In genomic region chr6:37493047-37493995, GRCh38 we compare ENCODE assay signal across 13 cellular contexts. TPM values are rescaled to one million over a fixed set of nuclear protein-coding genes. Genes with fewer than 3 reads are reported as not detected.
DNase-seq lines count a peak whose midpoint lies in the region; ATAC-seq, FAIRE-seq and TF ChIP-seq lines count a peak whose summit lies in the region.
"Had no signal": no experiment of that assay in that cellular context is flagged by ENCODE, and none has a peak within 500 bp of the region (broad histone marks: within the 10 kb centered on the region; RNA-seq: fewer than 3 reads in every experiment).

No MANE protein-coding gene starts in this region.

- H3K4me3 Mint-ChIP-seq in activated naive CD4-positive, alpha-beta T cell treated with anti-CD3 and anti-CD28 coated beads for 36 hours: no peak overlapping the region
- H3K4me3 Mint-ChIP-seq in central memory CD8-positive, alpha-beta T cell: peak overlapping the region; percentile 78
- H3K4me3 Mint-ChIP-seq: type B pancreatic cell had no signal

- TF ChIP-seq EP300 in stomach (IDR thresholded peaks at IDR 0.05): no peak
- no peak for TF ChIP-seq EP300 in transverse colon (IDR thresholded peaks at IDR 0.05; ENCODE audit: low read depth)

- no peak for FAIRE-seq in GM12892 (lab: Jason Lieb, UNC)

- CTCF ChIA-PET in activated naive CD4-positive, alpha-beta T cell treated with anti-CD3 and anti-CD28 coated beads for 36 hours (lab: Charles Lee): interaction anchor here (1.7 to 2.4 kb wide), 2 partner anchors 70 to 73 kb away, joined by 5 to 22 read pairs; no protein-coding TSS in a partner anchor

- no peaks in the 10 kb centered on the region for H3K27me3 ChIP-seq in stomach
- no peaks in the 10 kb centered on the region for H3K27me3 ChIP-seq in transverse colon

- ATAC-seq in activated naive CD4-positive, alpha-beta T cell treated with anti-CD3 and anti-CD28 coated beads, Interleukin-2, amount 50 U/mL, for 72 hours: no peak
- no peak for ATAC-seq in central memory CD8-positive, alpha-beta T cell (replicated peaks; ENCODE audit: extremely low read depth, poor library complexity, severe bottlenecking)

- peaks cover 0 to under 1% (median under 1%) of the 10 kb centered on the region in 4 donors for H3K36me3 ChIP-seq in stomach
- H3K36me3 ChIP-seq in transverse colon: no peaks in the 10 kb centered on the region

- TF ChIP-seq POLR2A in stomach (IDR thresholded peaks at IDR 0.05) (no peak), transverse colon (IDR thresholded peaks at IDR 0.05) (no peak), GM12892 (IDR thresholded peaks at IDR 0.05; ENCODE audit: low read depth, low read length) (no peak)

- TF ChIP-seq CTCF in stomach (IDR thresholded peaks at IDR 0.05): no peak
- TF ChIP-seq CTCF in transverse colon (IDR thresholded peaks at IDR 0.05): no peak

- no peak overlapping the region for H3K27ac ChIP-seq in stomach
- H3K27ac ChIP-seq in transverse colon: no peak overlapping the region

- no peaks in the 10 kb centered on the region for H3K27me3 Mint-ChIP-seq in activated naive CD4-positive, alpha-beta T cell treated with anti-CD3 and anti-CD28 coated beads for 36 hours (ENCODE audit: low read depth)
- no peaks in the 10 kb centered on the region for H3K27me3 Mint-ChIP-seq in central memory CD8-positive, alpha-beta T cell
- H3K27me3 Mint-ChIP-seq: type B pancreatic cell had no signal

- H3K4me3 ChIP-seq in stomach: no peak overlapping the region
- no peak overlapping the region for H3K4me3 ChIP-seq in transverse colon

- in situ Hi-C loops in transverse colon (cut with MboI; ENCODE audit: low pct_ligation_motif_present in 1 of 4, low pct_unique_long_range_greater_than_20kb in 1 of 4, low sequenced_read_pairs in 3 of 4): no loop called here

- H3K36me3 Mint-ChIP-seq in activated naive CD4-positive, alpha-beta T cell treated with anti-CD3 and anti-CD28 coated beads, Interleukin-2, amount 50 U/mL, for 72 hours: peaks cover 15 to 37% of the 10 kb centered on the region in 2 donors
- H3K36me3 Mint-ChIP-seq in activated naive CD4-positive, alpha-beta T cell treated with anti-CD3 and anti-CD28 coated beads for 36 hours (ENCODE audit: low read depth): peaks cover 11% of the 10 kb centered on the region
- peaks cover 10% of the 10 kb centered on the region for H3K36me3 Mint-ChIP-seq in central memory CD8-positive, alpha-beta T cell (ENCODE audit: insufficient read depth)

- no peak for DNase-seq in activated naive CD4-positive, alpha-beta T cell treated with anti-CD3 and anti-CD28 coated beads, Interleukin-2, amount 50 U/mL, for 72 hours (ENCODE audit: low spot score in 2 of 2)
- DNase-seq in activated naive CD4-positive, alpha-beta T cell treated with anti-CD3 and anti-CD28 coated beads for 36 hours: no peak
- DNase-seq in NCI-H2196 (lab: John Stamatoyannopoulos, UW; ENCODE audit: unreplicated experiment) (peak; percentile 74), stomach (peak; percentile 42), transverse colon (no peak), GM12892 (ENCODE audit: insufficient read length) (no peak), NCI-H82 treated with DMSO at 0.1 percent for 48 hours (lab: John Stamatoyannopoulos, UW; ENCODE audit: unreplicated experiment) (no peak)
- DNase-seq in central memory CD8-positive, alpha-beta T cell (ENCODE audit: low spot score in 2 of 2): no peak
- DNase-seq: activated CD4-positive, alpha-beta T cell treated with anti-CD3 and anti-CD28 coated beads, Interleukin-2, amount 50 U/mL, for 48 hours; activated naive CD4-positive, alpha-beta T cell treated with anti-CD3 and anti-CD28 coated beads, Interleukin-2, amount 50 U/mL, for 16 hours; MV-4-11; RPMI8226 had no signal

- H3K27ac Mint-ChIP-seq in activated naive CD4-positive, alpha-beta T cell treated with anti-CD3 and anti-CD28 coated beads, Interleukin-2, amount 50 U/mL, for 72 hours: peak overlapping the region; percentile 66 to 85
- H3K27ac Mint-ChIP-seq in activated naive CD4-positive, alpha-beta T cell treated with anti-CD3 and anti-CD28 coated beads for 36 hours: no peak overlapping the region
- H3K27ac Mint-ChIP-seq in central memory CD8-positive, alpha-beta T cell (ENCODE audit: low read depth): peak overlapping the region; percentile 100
- H3K27ac Mint-ChIP-seq: type B pancreatic cell had no signal

- no peaks in the 10 kb centered on the region for H3K9me3 Mint-ChIP-seq in activated naive CD4-positive, alpha-beta T cell treated with anti-CD3 and anti-CD28 coated beads, Interleukin-2, amount 50 U/mL, for 72 hours
- no peaks in the 10 kb centered on the region for H3K9me3 Mint-ChIP-seq in activated naive CD4-positive, alpha-beta T cell treated with anti-CD3 and anti-CD28 coated beads for 36 hours
- H3K9me3 Mint-ChIP-seq in central memory CD8-positive, alpha-beta T cell: no peaks in the 10 kb centered on the region
- H3K9me3 Mint-ChIP-seq: type B pancreatic cell had no signal

- peaks cover under 1 to 44% (median 13%) of the 10 kb centered on the region in 4 donors for H3K4me1 ChIP-seq in stomach
- peaks cover 0 to 10% (median 0%) of the 10 kb centered on the region in 4 donors for H3K4me1 ChIP-seq in transverse colon

- H3K9me3 ChIP-seq in stomach: no peaks in the 10 kb centered on the region
- no peaks in the 10 kb centered on the region for H3K9me3 ChIP-seq in transverse colon

- H3K4me1 Mint-ChIP-seq in activated naive CD4-positive, alpha-beta T cell treated with anti-CD3 and anti-CD28 coated beads for 36 hours (ENCODE audit: low read depth): peaks cover 96% of the 10 kb centered on the region
- H3K4me1 Mint-ChIP-seq in central memory CD8-positive, alpha-beta T cell: peaks cover 68% of the 10 kb centered on the region

- 59 to 81% (median 71%) methylated on average over 39 to 45 of the region's 45 CpGs for WGBS in stomach, 5 donors
- 90 to 92% methylated on average over 2 to 45 of the region's 45 CpGs for WGBS in transverse colon (ENCODE audit: low coverage in 1 of 2), 2 donors

- intact Hi-C loops in activated naive CD4-positive, alpha-beta T cell treated with anti-CD3 and anti-CD28 coated beads for 36 hours (cut with micrococcal nuclease): no loop called here
- intact Hi-C loops in stomach (cut with DNase I; ENCODE audit: low total_unique reads) (no loop called here), transverse colon (cut with DNase I; ENCODE audit: low total_unique reads) (loop anchor here (10.0 kb wide), 1 partner anchor 109 kb away; no protein-coding TSS in a partner anchor)

RNA-seq across cellular contexts. Expression of gene CCDC167, which starts 6.4 kb away (rescaled TPM):
- total RNA-seq in activated naive CD4-positive, alpha-beta T cell treated with anti-CD3 and anti-CD28 coated beads, Interleukin-2, amount 50 U/mL, for 72 hours: 10 to 100 TPM; 53.3 to 68.6 TPM
- 10 to 100 TPM; 53.4 to 57.1 TPM for total RNA-seq in activated naive CD4-positive, alpha-beta T cell treated with anti-CD3 and anti-CD28 coated beads for 36 hours
- total RNA-seq in stomach (10 to 100 TPM in 3 of 5 donors, 1 to 10 TPM in 1, not detected in 1; 4.2 to 46.9 (median 28.8) TPM), transverse colon (10 to 100 TPM in 2 of 4 donors, not detected in 2; 16.9 to 21.8 TPM)
- polyA plus RNA-seq in stomach: 10 to 100 TPM; 26.0 to 47.8 (median 42.5) TPM
- 128 TPM for polyA plus RNA-seq in GM12892 (2012; ENCODE audit: missing spikeins)

Comparison
In these comparisons a context has a peak if more than half of its experiments do, and no peak if none do; other contexts are left out.
1. DNase-seq: peak in NCI-H2196 (single experiment) and stomach (single experiment); none in activated naive CD4-positive, alpha-beta T cell treated with anti-CD3 and anti-CD28 coated beads, Interleukin-2, amount 50 U/mL, for 72 hours (0 of 2), activated naive CD4-positive, alpha-beta T cell treated with anti-CD3 and anti-CD28 coated beads for 36 hours (single experiment), central memory CD8-positive, alpha-beta T cell (0 of 2), transverse colon (single experiment), GM12892 (single experiment) and NCI-H82 treated with DMSO at 0.1 percent for 48 hours (single experiment).